ENCODE assay signal across 9 cellular contexts in genomic region chr10:98041352-98042043, GRCh38. TPM values are rescaled to one million over a fixed set of nuclear protein-coding genes. Genes with fewer than 3 reads are reported as not detected.
A peak's percentile ranks its signal among the peaks of the same experiment; 100 is the strongest.
DNase-seq lines count a peak whose midpoint lies in the region; ATAC-seq and TF ChIP-seq lines count a peak whose summit lies in the region.
"Had no signal": no experiment of that assay in that cellular context is flagged by ENCODE, and none has a peak within 500 bp of the region (broad histone marks: within the 10 kb centered on the region; RNA-seq: fewer than 3 reads in every experiment).

No MANE protein-coding gene starts in this region.

- TF ChIP-seq POLR2A in heart left ventricle (IDR thresholded peaks at IDR 0.05): no peak

- BruUV-seq in OCI-LY7 (replicated peaks; lab: Mats Ljungman, UMichigan): no TSS peak

- H3K27ac ChIP-seq in HEK293 (ENCODE audit: extremely low read depth, low read depth, low read length) (no peak overlapping the region), OCI-LY7 (ENCODE audit: low read depth, low read length, poor library complexity, severe bottlenecking) (no peak overlapping the region), heart left ventricle (no peak overlapping the region)

- H3K9me3 ChIP-seq in HEK293 (ENCODE audit: control insufficient read depth, insufficient read depth, low read depth, low read length) (no peaks in the 10 kb centered on the region), OCI-LY7 (ENCODE audit: low read length) (no peaks in the 10 kb centered on the region), heart left ventricle (no peaks in the 10 kb centered on the region)

- H3K4me3 ChIP-seq in HEK293 (ENCODE audit: low read depth, low read length): no peak overlapping the region
- no peak overlapping the region for H3K4me3 ChIP-seq in OCI-LY7 (ENCODE audit: low read depth, low read length, poor library complexity, severe bottlenecking)
- no peak overlapping the region for H3K4me3 ChIP-seq in heart left ventricle
- no peak overlapping the region for H3K4me3 ChIP-seq in retinal pigment epithelial cell (ENCODE audit: low read length)

- CTCF ChIA-PET in HEK293 (lab: Yijun Ruan, JAX): interaction anchor here (0.5 to 5.5 kb wide), 57 partner anchors 11 to 1725 kb away, joined by 3 to 137 read pairs (median 4); partner anchors contain the start of genes AVPI1 and CRTAC1
- CTCF ChIA-PET in OCI-LY7 (lab: Charles Lee; ENCODE audit: unreplicated experiment): interaction anchor here (0.6 to 1.3 kb wide), 3 partner anchors 10 to 166 kb away, joined by 3 to 4 read pairs (median 3); no protein-coding TSS in a partner anchor

- H3K4me1 ChIP-seq in HEK293 (ENCODE audit: control insufficient read depth, insufficient read depth, low read length) (no peaks in the 10 kb centered on the region), OCI-LY7 (ENCODE audit: insufficient read depth, low read length, poor library complexity, severe bottlenecking) (no peaks in the 10 kb centered on the region), heart left ventricle (peaks cover 0 to 10% (median 0%) of the 10 kb centered on the region in 12 donors)

- H4K20me1 ChIP-seq in OCI-LY7 (ENCODE audit: insufficient read depth, low read length): no peaks in the 10 kb centered on the region

- no peaks in the 10 kb centered on the region for H3K9me2 ChIP-seq in OCI-LY7 (ENCODE audit: insufficient read depth, low read length)

- intact Hi-C loops in OCI-LY7 (cut with micrococcal nuclease; ENCODE audit: unreplicated experiment): loop anchor here (2.0 kb wide), 1 partner anchor 127 kb away; no protein-coding TSS in a partner anchor
- intact Hi-C loops in heart left ventricle (cut with DNase I): loop anchor here (1.0 to 10.0 kb wide), 10 partner anchors 126 to 284 kb away; no protein-coding TSS in a partner anchor

- H3K27me3 Mint-ChIP-seq in activated naive CD8-positive, alpha-beta T cell treated with anti-CD3 and anti-CD28 coated beads for 36 hours: peaks cover 72% of the 10 kb centered on the region

- no peaks in the 10 kb centered on the region for H3K36me3 Mint-ChIP-seq in activated naive CD8-positive, alpha-beta T cell treated with anti-CD3 and anti-CD28 coated beads for 36 hours

- no peak overlapping the region for H3K4me2 ChIP-seq in OCI-LY7 (ENCODE audit: low read length)

- peak; percentile 43 for DNase-seq in DMS114 treated with DMSO at 0.1 percent for 48 hours (lab: John Stamatoyannopoulos, UW; ENCODE audit: unreplicated experiment)
- DNase-seq in OCI-LY7 (ENCODE audit: low spot score): peak; percentile 72
- DNase-seq in activated naive CD8-positive, alpha-beta T cell treated with anti-CD3 and anti-CD28 coated beads for 36 hours: peak; percentile 42
- peak in 3 of 5 donors; percentile 43 to 57 (median 56) for DNase-seq in heart left ventricle
- no peak for DNase-seq in retinal pigment epithelial cell (ENCODE audit: low read depth)
- DNase-seq: activated B cell treated with CpG ODN at 0.5 μM for 24 hours had no signal

- 17 to 25% (median 20%) methylated on average over 7 of the region's 7 CpGs for WGBS in heart left ventricle, 4 donors

- peaks cover 2% of the 10 kb centered on the region for H3K4me1 Mint-ChIP-seq in activated naive CD8-positive, alpha-beta T cell treated with anti-CD3 and anti-CD28 coated beads for 36 hours
- H3K4me1 Mint-ChIP-seq: activated B cell treated with CpG ODN at 0.5 μM for 24 hours had no signal

- TF ChIP-seq CTCF in HEK293 (tag by site-specific recombination; IDR thresholded peaks at IDR 0.05): peak; percentile 71; the same call in 1 of the 2 replicates
- peak; percentile 91 for TF ChIP-seq CTCF in OCI-LY7 (conservative IDR thresholded peaks at IDR 0.05; ENCODE audit: low read length)
- peak; percentile 45 to 75 (median 62) for TF ChIP-seq CTCF in heart left ventricle (IDR thresholded peaks at IDR 0.05)
- TF ChIP-seq CTCF in retinal pigment epithelial cell (conservative IDR thresholded peaks at IDR 0.05; ENCODE audit: low read depth, low read length): peak; percentile 82

- no peaks in the 10 kb centered on the region for H3K79me2 ChIP-seq in OCI-LY7 (ENCODE audit: insufficient read depth, low read depth, low read length)

- peaks cover 0 to 52% (median 15%) of the 10 kb centered on the region in 9 donors for H3K27me3 ChIP-seq in heart left ventricle

- peak in 3 of 4 donors; percentile 41 to 70 (median 62) for ATAC-seq in heart left ventricle
- no peak for ATAC-seq in GM19397 (IDR thresholded peaks at IDR 0.05; ENCODE audit: unreplicated experiment)
- no peak for ATAC-seq in GM21360 (IDR thresholded peaks at IDR 0.05; ENCODE audit: unreplicated experiment)

- no peak overlapping the region for H3K4me3 Mint-ChIP-seq in activated naive CD8-positive, alpha-beta T cell treated with anti-CD3 and anti-CD28 coated beads for 36 hours
- H3K4me3 Mint-ChIP-seq: activated B cell treated with CpG ODN at 0.5 μM for 24 hours had no signal

- H3K36me3 ChIP-seq in HEK293 (ENCODE audit: control insufficient read depth in 2 of 2, insufficient read depth in 1 of 2, low read length in 2 of 2): no peaks in the 10 kb centered on the region
- no peaks in the 10 kb centered on the region for H3K36me3 ChIP-seq in OCI-LY7 (ENCODE audit: insufficient read depth, low read length)
- H3K36me3 ChIP-seq in heart left ventricle: no peaks in the 10 kb centered on the region

- H3K27ac Mint-ChIP-seq in activated naive CD8-positive, alpha-beta T cell treated with anti-CD3 and anti-CD28 coated beads for 36 hours: no peak overlapping the region
- H3K27ac Mint-ChIP-seq: activated B cell treated with CpG ODN at 0.5 μM for 24 hours had no signal

- H2AFZ ChIP-seq in OCI-LY7 (ENCODE audit: low read length): no peak overlapping the region

- POLR2A ChIA-PET in HEK293 (lab: Yijun Ruan, JAX): interaction anchor here (0.7 to 1.2 kb wide), 3 partner anchors 11 to 143 kb away, joined by 3 to 14 read pairs (median 3); partner anchors contain the start of genes CRTAC1 and R3HCC1L
- POLR2A ChIA-PET in OCI-LY7 (lab: Charles Lee): interaction anchor here (0.9 kb wide), 1 partner anchor 57 kb away, joined by 5 read pairs; no protein-coding TSS in a partner anchor

- H3K9me3 Mint-ChIP-seq in activated naive CD8-positive, alpha-beta T cell treated with anti-CD3 and anti-CD28 coated beads for 36 hours: no peaks in the 10 kb centered on the region
- H3K9me3 Mint-ChIP-seq: activated B cell treated with CpG ODN at 0.5 μM for 24 hours had no signal

TF ChIP-seq in HEK293, 187 proteins besides CTCF, POLR2A, EP300 and RAD21:
- TF ChIP-seq ZNF645 (tag by site-specific recombination; IDR thresholded peaks at IDR 0.05) (no peak), ZNF654 (tag by site-specific recombination; IDR thresholded peaks at IDR 0.05; ENCODE audit: low read depth) (peak; percentile 68), ZNF266 (tag by site-specific recombination; IDR thresholded peaks at IDR 0.05; ENCODE audit: low read depth) (no peak), ZNF660 (tag by site-specific recombination; IDR thresholded peaks at IDR 0.05) (0 out of 2 replicates have a peak, but pooled peaks have one; percentile 55), ZNF202 (tag by site-specific recombination; IDR thresholded peaks at IDR 0.05; ENCODE audit: borderline replicate concordance) (no peak), PRDM10 (tag by site-specific recombination; IDR thresholded peaks at IDR 0.05) (peak; percentile 55), ZNF48 (tag by site-specific recombination; IDR thresholded peaks at IDR 0.05) (no peak)

RNA-seq across cellular contexts. Expression of gene CRTAC1, which starts 11.1 kb away (rescaled TPM):
- not detected in 2 replicates for total RNA-seq in OCI-LY7 (2014; rRNA removed; shearing (Covaris generic))
- not detected in 2 replicates for total RNA-seq in OCI-LY7 (2022)
- total RNA-seq in activated naive CD8-positive, alpha-beta T cell treated with anti-CD3 and anti-CD28 coated beads for 36 hours: not detected
- total RNA-seq in heart left ventricle: 1 to 10 TPM in 7 of 9 donors, under 1 TPM in 2; 0.91 to 8.6 (median 1.7) TPM
- polyA plus RNA-seq in heart left ventricle: 1 to 10 TPM in 1 of 2 donors, under 1 TPM in 1; 0.38 to 2.0 TPM
- total RNA-seq: activated B cell treated with CpG ODN at 0.5 μM for 24 hours had no signal

Comparison
In these comparisons a context has a peak if more than half of its experiments do, and no peak if none do; other contexts are left out.
1. ATAC-seq: peak in heart left ventricle (3 of 4); none in GM19397 (single experiment) and GM21360 (single experiment).
2. Peak in every context shown above with its lines, with median percentiles within 50 percentile points of each other: CTCF ChIP-seq.